In the genomic region with DNA sequence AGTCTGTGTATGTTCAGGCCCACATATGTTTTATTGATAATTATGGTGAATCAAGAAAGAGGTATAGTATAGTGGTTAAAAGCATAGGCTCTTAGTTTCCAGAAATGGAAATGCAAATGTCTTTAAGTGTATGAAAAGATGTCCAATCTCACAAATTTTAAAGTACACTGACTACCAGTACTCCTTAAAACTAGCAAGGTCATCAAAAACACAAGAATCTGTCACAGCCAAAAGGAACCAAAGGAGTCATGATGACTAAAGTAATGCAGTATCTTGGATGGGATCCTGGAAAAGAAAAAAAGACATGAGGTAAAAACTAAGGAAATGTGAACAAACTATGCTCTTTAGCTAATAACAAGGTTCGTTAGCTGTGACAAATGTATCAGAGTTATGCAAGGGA, we compare ENCODE assay signal across 1 cellular context.
TF ChIP-seq lines count a peak whose summit lies in the region.

No MANE protein-coding gene starts in this region.

TF ChIP-seq in WTC11, 78 proteins besides CTCF, POLR2A, EP300 and RAD21 (continued from another document):
- TF ChIP-seq ZNF138 (CRISPR knock-in tag; conservative IDR thresholded peaks at IDR 0.05), result no peak
- TF ChIP-seq, protein P1, sequence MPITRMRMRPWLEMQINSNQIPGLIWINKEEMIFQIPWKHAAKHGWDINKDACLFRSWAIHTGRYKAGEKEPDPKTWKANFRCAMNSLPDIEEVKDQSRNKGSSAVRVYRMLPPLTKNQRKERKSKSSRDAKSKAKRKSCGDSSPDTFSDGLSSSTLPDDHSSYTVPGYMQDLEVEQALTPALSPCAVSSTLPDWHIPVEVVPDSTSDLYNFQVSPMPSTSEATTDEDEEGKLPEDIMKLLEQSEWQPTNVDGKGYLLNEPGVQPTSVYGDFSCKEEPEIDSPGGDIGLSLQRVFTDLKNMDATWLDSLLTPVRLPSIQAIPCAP (CRISPR knock-in tag; IDR thresholded peaks at IDR 0.05), result no peak
- TF ChIP-seq EMX1 (CRISPR knock-in tag; IDR thresholded peaks at IDR 0.05), result no peak
